In genomic region chr4:119039779-119040178, GRCh38 we compare ENCODE assay signal across 14 cellular contexts.
DNase-seq lines count a peak whose midpoint lies in the region; ATAC-seq, FAIRE-seq and TF ChIP-seq lines count a peak whose summit lies in the region.
"Had no signal": no experiment of that assay in that cellular context is flagged by ENCODE, and none has a peak within 500 bp of the region (broad histone marks: within the 10 kb centered on the region; RNA-seq: fewer than 3 reads in every experiment).

No MANE protein-coding gene starts in this region.

- no peaks in the 10 kb centered on the region for H3K36me3 Mint-ChIP-seq in dendritic cell treated with granulocyte-macrophage colony-stimulating factor and Interleukin-4, amounts not matched to agents 40 ng/mL and 50 ng/mL, for 4 days (ENCODE audit: low read depth)
- no peaks in the 10 kb centered on the region for H3K36me3 Mint-ChIP-seq in effector memory CD8-positive, alpha-beta T cell (ENCODE audit: insufficient read depth)
- H3K36me3 Mint-ChIP-seq: activated CD8-positive, alpha-beta memory T cell treated with anti-CD3 and anti-CD28 coated beads, Interleukin-2, amount 10 ng/mL, durations not matched to agents 7 days and 5 days had no signal

- DNase-seq in BJ (ENCODE audit: low read depth) (no peak), pons (ENCODE audit: low spot score) (peak; percentile 25), RCC 7860 (ENCODE audit: low spot score) (no peak), CD1c-positive myeloid dendritic cell (ENCODE audit: extremely low spot score) (no peak), NCI-H345 (lab: John Stamatoyannopoulos, UW) (no peak)
- no peak for DNase-seq in effector memory CD8-positive, alpha-beta T cell
- DNase-seq: activated CD8-positive, alpha-beta memory T cell treated with anti-CD3 and anti-CD28 coated beads, Interleukin-2, amount 10 ng/mL, durations not matched to agents 7 days and 5 days; anterior cingulate cortex; NCI-H1105 treated with DMSO at 0.1 percent for 48 hours; SIG-M5 had no signal

- no peak for ATAC-seq in effector memory CD8-positive, alpha-beta T cell (replicated peaks)
- ATAC-seq: activated CD8-positive, alpha-beta memory T cell treated with anti-CD3 and anti-CD28 coated beads, Interleukin-2, amount 10 ng/mL, durations not matched to agents 7 days and 5 days had no signal

- H3K4me2 ChIP-seq in Loucy (ENCODE audit: low read depth, low read length, poor library complexity, severe bottlenecking), result no peak overlapping the region

- intact Hi-C loops in dendritic cell treated with granulocyte-macrophage colony-stimulating factor and Interleukin-4, amounts not matched to agents 40 ng/mL and 50 ng/mL, for 4 days (cut with micrococcal nuclease), result loop anchor here (2.0 kb wide), 2 partner anchors 59 to 173 kb away; partner anchors contain the start of gene USP53

- peak overlapping the region; percentile 82 for H3K27ac Mint-ChIP-seq in dendritic cell treated with granulocyte-macrophage colony-stimulating factor and Interleukin-4, amounts not matched to agents 40 ng/mL and 50 ng/mL, for 4 days
- H3K27ac Mint-ChIP-seq in effector memory CD8-positive, alpha-beta T cell, result no peak overlapping the region
- H3K27ac Mint-ChIP-seq: activated CD8-positive, alpha-beta memory T cell treated with anti-CD3 and anti-CD28 coated beads, Interleukin-2, amount 10 ng/mL, durations not matched to agents 7 days and 5 days; stimulated activated naive CD8-positive, alpha-beta T cell treated with anti-CD3 and anti-CD28 coated beads, Interleukin-15, Interleukin-2, amounts not matched to agents 100 ng/mL and 50 ng/mL, for 24 hours had no signal

- peak; percentile 26; the same call in 1 of the 2 replicates for TF ChIP-seq CTCF in BJ (IDR thresholded peaks at IDR 0.05; ENCODE audit: insufficient read depth, low read depth, low read length)
- TF ChIP-seq CTCF in Loucy (conservative IDR thresholded peaks at IDR 0.05; ENCODE audit: low read length), result peak; percentile 55

- H3K79me2 ChIP-seq in Loucy (ENCODE audit: insufficient read depth, low read length), result no peaks in the 10 kb centered on the region

- no peaks in the 10 kb centered on the region for H3K27me3 ChIP-seq in BJ (ENCODE audit: control insufficient read depth, insufficient read depth, low read length)
- H3K27me3 ChIP-seq in Loucy (ENCODE audit: insufficient read depth, low read length, poor library complexity, severe bottlenecking), result no peaks in the 10 kb centered on the region

- peaks cover 21% of the 10 kb centered on the region for H3K4me1 Mint-ChIP-seq in dendritic cell treated with granulocyte-macrophage colony-stimulating factor and Interleukin-4, amounts not matched to agents 40 ng/mL and 50 ng/mL, for 4 days (ENCODE audit: low read depth)
- no peaks in the 10 kb centered on the region for H3K4me1 Mint-ChIP-seq in effector memory CD8-positive, alpha-beta T cell (ENCODE audit: low read depth in 2 of 2)

- H4K20me1 ChIP-seq in Loucy (ENCODE audit: insufficient read depth, low read length, poor library complexity, severe bottlenecking), result no peaks in the 10 kb centered on the region

- no peaks in the 10 kb centered on the region for H3K9me3 Mint-ChIP-seq in dendritic cell treated with granulocyte-macrophage colony-stimulating factor and Interleukin-4, amounts not matched to agents 40 ng/mL and 50 ng/mL, for 4 days
- no peaks in the 10 kb centered on the region for H3K9me3 Mint-ChIP-seq in effector memory CD8-positive, alpha-beta T cell
- H3K9me3 Mint-ChIP-seq: stimulated activated naive CD8-positive, alpha-beta T cell treated with anti-CD3 and anti-CD28 coated beads, Interleukin-15, Interleukin-2, amounts not matched to agents 100 ng/mL and 50 ng/mL, for 24 hours had no signal

- H3K27me3 Mint-ChIP-seq in dendritic cell treated with granulocyte-macrophage colony-stimulating factor and Interleukin-4, amounts not matched to agents 40 ng/mL and 50 ng/mL, for 4 days, result no peaks in the 10 kb centered on the region
- H3K27me3 Mint-ChIP-seq in effector memory CD8-positive, alpha-beta T cell, result peaks cover 9 to 13% of the 10 kb centered on the region in 2 donors
- H3K27me3 Mint-ChIP-seq: activated CD8-positive, alpha-beta memory T cell treated with anti-CD3 and anti-CD28 coated beads, Interleukin-2, amount 10 ng/mL, durations not matched to agents 7 days and 5 days; stimulated activated naive CD8-positive, alpha-beta T cell treated with anti-CD3 and anti-CD28 coated beads, Interleukin-15, Interleukin-2, amounts not matched to agents 100 ng/mL and 50 ng/mL, for 24 hours had no signal

- no peak for FAIRE-seq in RCC 7860 (lab: Jason Lieb, UNC)

- no peaks in the 10 kb centered on the region for H3K36me3 ChIP-seq in BJ (ENCODE audit: control insufficient read depth, insufficient read depth, low read length)
- H3K36me3 ChIP-seq in Loucy (ENCODE audit: insufficient read depth, low read length), result no peaks in the 10 kb centered on the region

- H3F3A ChIP-seq in Loucy (ENCODE audit: low read depth), result no peaks in the 10 kb centered on the region

- H3K9ac ChIP-seq in Loucy (ENCODE audit: low read depth, low read length, poor library complexity, severe bottlenecking), result no peak overlapping the region

- H3K9me3 ChIP-seq in Loucy (ENCODE audit: insufficient read depth, low read depth, low read length), result no peaks in the 10 kb centered on the region

- no peak overlapping the region for H3K4me3 Mint-ChIP-seq in dendritic cell treated with granulocyte-macrophage colony-stimulating factor and Interleukin-4, amounts not matched to agents 40 ng/mL and 50 ng/mL, for 4 days
- H3K4me3 Mint-ChIP-seq in effector memory CD8-positive, alpha-beta T cell, result no peak overlapping the region
- H3K4me3 Mint-ChIP-seq: activated CD8-positive, alpha-beta memory T cell treated with anti-CD3 and anti-CD28 coated beads, Interleukin-2, amount 10 ng/mL, durations not matched to agents 7 days and 5 days; stimulated activated naive CD8-positive, alpha-beta T cell treated with anti-CD3 and anti-CD28 coated beads, Interleukin-15, Interleukin-2, amounts not matched to agents 100 ng/mL and 50 ng/mL, for 24 hours had no signal

- no peak overlapping the region for H2AFZ ChIP-seq in Loucy (ENCODE audit: low read length)

- POLR2A ChIA-PET in BJ (lab: Charles Lee), result interaction anchor here (1.4 to 1.5 kb wide), 2 partner anchors 24 to 174 kb away, joined by 5 to 13 read pairs; partner anchors contain the start of gene USP53

- CTCF ChIA-PET in BJ (lab: Yijun Ruan, JAX), result interaction anchor here (0.6 to 6.3 kb wide), 8 partner anchors 9 to 187 kb away, joined by 3 to 37 read pairs (median 4); no protein-coding TSS in a partner anchor

- peaks cover 11% of the 10 kb centered on the region for H3K4me1 ChIP-seq in Loucy (ENCODE audit: insufficient read depth, low read length, poor library complexity, severe bottlenecking)

- no peaks in the 10 kb centered on the region for H3K9me2 ChIP-seq in Loucy (replicated peaks; ENCODE audit: low read depth, low read length)

- H3K4me3 ChIP-seq in BJ (ENCODE audit: low read depth, low read length) (no peak overlapping the region), Loucy (ENCODE audit: low read length, poor library complexity, severe bottlenecking) (no peak overlapping the region)
- H3K4me3 ChIP-seq: lung had no signal
